17 cellular contexts compared by ENCODE assay signal in the genomic region with DNA sequence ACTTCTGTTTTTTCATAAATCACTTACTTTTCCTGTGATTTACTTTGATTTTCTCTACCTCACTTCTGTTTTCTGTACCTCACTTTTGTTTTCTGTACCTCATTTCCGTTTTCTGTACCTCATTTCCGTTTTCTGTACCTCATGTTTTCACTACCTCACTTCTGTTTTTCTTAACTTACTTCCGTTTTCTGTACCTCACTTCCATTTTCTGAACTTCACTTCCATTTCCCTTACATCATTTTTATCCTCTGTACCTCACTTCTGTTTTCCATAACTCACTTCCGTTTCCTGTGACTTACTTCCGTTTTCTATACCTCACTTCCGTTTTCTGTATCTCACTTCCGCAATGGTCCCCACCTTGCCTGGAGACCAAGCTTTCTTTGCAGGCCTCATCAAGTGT.
"Had no signal": no experiment of that assay in that cellular context is flagged by ENCODE, and none has a peak within 500 bp of the region (broad histone marks: within the 10 kb centered on the region; RNA-seq: fewer than 3 reads in every experiment).

No MANE protein-coding gene starts in this region.

- H3K4me3 ChIP-seq: colonic mucosa, heart right ventricle, left lung, pancreas, thyroid gland, vagina had no signal

- H3K9me3 Mint-ChIP-seq: activated naive CD4-positive, alpha-beta T cell treated with anti-CD3 and anti-CD28 coated beads, Interleukin-2, amount 10 ng/mL, durations not matched to agents 7 days and 5 days; activated T-helper 17 cell treated with anti-CD3 and anti-CD28 coated beads, Interleukin-2, amount 50 U/mL, for 72 hours; stimulated activated naive CD8-positive, alpha-beta T cell treated with anti-CD3 and anti-CD28 coated beads, Interleukin-15, amount 100 ng/mL, for 72 hours had no signal

- H3K4me1 ChIP-seq: colonic mucosa, left lung, pancreas, vagina had no signal

- H3K4me3 Mint-ChIP-seq: activated naive CD4-positive, alpha-beta T cell treated with anti-CD3 and anti-CD28 coated beads, Interleukin-2, amount 10 ng/mL, durations not matched to agents 7 days and 5 days; activated T-helper 17 cell treated with anti-CD3 and anti-CD28 coated beads, Interleukin-2, amount 50 U/mL, for 72 hours; stimulated activated naive CD8-positive, alpha-beta T cell treated with anti-CD3 and anti-CD28 coated beads, Interleukin-15, amount 100 ng/mL, for 72 hours had no signal

- H3K36me3 Mint-ChIP-seq: activated naive CD4-positive, alpha-beta T cell treated with anti-CD3 and anti-CD28 coated beads, Interleukin-2, amount 10 ng/mL, durations not matched to agents 7 days and 5 days had no signal

- H3K27ac Mint-ChIP-seq: activated naive CD4-positive, alpha-beta T cell treated with anti-CD3 and anti-CD28 coated beads, Interleukin-2, amount 10 ng/mL, durations not matched to agents 7 days and 5 days; activated T-helper 17 cell treated with anti-CD3 and anti-CD28 coated beads, Interleukin-2, amount 50 U/mL, for 72 hours; stimulated activated naive CD8-positive, alpha-beta T cell treated with anti-CD3 and anti-CD28 coated beads, Interleukin-15, amount 100 ng/mL, for 72 hours had no signal

- H3K27ac ChIP-seq: colonic mucosa, foreskin keratinocyte, pancreas, thyroid gland, vagina had no signal

- ATAC-seq: activated T-helper 17 cell treated with anti-CD3 and anti-CD28 coated beads, Interleukin-2, amount 50 U/mL, for 72 hours; foreskin keratinocyte; heart right ventricle; left lung; pancreas; stimulated activated naive CD8-positive, alpha-beta T cell treated with anti-CD3 and anti-CD28 coated beads, Interleukin-15, amount 100 ng/mL, for 72 hours had no signal

- H3K9me3 ChIP-seq: colonic mucosa, pancreas, thyroid gland, vagina had no signal

- H3K36me3 ChIP-seq: colonic mucosa, heart right ventricle, left lung, pancreas, thyroid gland, vagina had no signal

- H3K4me1 Mint-ChIP-seq: activated naive CD4-positive, alpha-beta T cell treated with anti-CD3 and anti-CD28 coated beads, Interleukin-2, amount 10 ng/mL, durations not matched to agents 7 days and 5 days; activated T-helper 17 cell treated with anti-CD3 and anti-CD28 coated beads, Interleukin-2, amount 50 U/mL, for 72 hours; stimulated activated naive CD8-positive, alpha-beta T cell treated with anti-CD3 and anti-CD28 coated beads, Interleukin-15, amount 100 ng/mL, for 72 hours had no signal

- H3K27me3 ChIP-seq: colonic mucosa, foreskin keratinocyte, heart right ventricle, left lung, thyroid gland, vagina had no signal

- H3K27me3 Mint-ChIP-seq: activated naive CD4-positive, alpha-beta T cell treated with anti-CD3 and anti-CD28 coated beads, Interleukin-2, amount 10 ng/mL, durations not matched to agents 7 days and 5 days; activated T-helper 17 cell treated with anti-CD3 and anti-CD28 coated beads, Interleukin-2, amount 50 U/mL, for 72 hours; stimulated activated naive CD8-positive, alpha-beta T cell treated with anti-CD3 and anti-CD28 coated beads, Interleukin-15, amount 100 ng/mL, for 72 hours had no signal

- DNase-seq: activated CD4-positive, alpha-beta T cell treated with anti-CD3 and anti-CD28 coated beads, Interleukin-2, amount 50 U/mL, for 1 hour; activated CD4-positive, CD25-positive, alpha-beta regulatory T cell; activated naive CD4-positive, alpha-beta T cell treated with anti-CD3 and anti-CD28 coated beads, Interleukin-2, amount 10 ng/mL, durations not matched to agents 7 days and 5 days; activated T-cell treated with anti-CD3 and anti-CD28 coated beads for 4 hours; colonic mucosa; foreskin keratinocyte; heart right ventricle; islet precursor cell; left lung; mesenchymal stem cell; pancreas; retina; stimulated activated CD4-positive, alpha-beta T cell treated with anti-CD3 and anti-CD28 coated beads, Interleukin-4, amount 100 ng/mL, for 4 hours; stimulated activated naive CD8-positive, alpha-beta T cell treated with anti-CD3 and anti-CD28 coated beads, Interleukin-15, amount 100 ng/mL, for 72 hours; thyroid gland had no signal
